In genomic region chr5:94690778-94691177, GRCh38 we compare ENCODE assay signal across 17 cellular contexts.
DNase-seq lines count a peak whose midpoint lies in the region; ATAC-seq, FAIRE-seq and TF ChIP-seq lines count a peak whose summit lies in the region.
"Had no signal": no experiment of that assay in that cellular context is flagged by ENCODE, and none has a peak within 500 bp of the region (broad histone marks: within the 10 kb centered on the region; RNA-seq: fewer than 3 reads in every experiment).

No MANE protein-coding gene starts in this region.

- peaks cover 27% of the 10 kb centered on the region for H3K36me3 Mint-ChIP-seq in activated T-cell treated with anti-CD3 and anti-CD28 coated beads, Interleukin-2, amount 50 U/mL, for 4 hours (ENCODE audit: insufficient read depth)

- H3K79me2 ChIP-seq in endothelial cell of umbilical vein (ENCODE audit: control insufficient read depth, insufficient read depth, low read length), result no peaks in the 10 kb centered on the region

- H4K20me1 ChIP-seq in endothelial cell of umbilical vein (replicated peaks; ENCODE audit: control insufficient read depth, extremely low read depth, insufficient read depth, low read length), result no peaks in the 10 kb centered on the region

- intact Hi-C loops in endothelial cell of umbilical vein (cut with micrococcal nuclease) (loop anchor here (5.0 kb wide), 1 partner anchor 578 kb away; a partner anchor contains a TSS), posterior vena cava (cut with DNase I) (no loop called here)

- FAIRE-seq in endothelial cell of umbilical vein (lab: Jason Lieb, UNC) (peak; percentile 31), D721Med (lab: Jason Lieb, UNC) (no peak)

- H3K4me3 Mint-ChIP-seq in activated T-cell treated with anti-CD3 and anti-CD28 coated beads, Interleukin-2, amount 50 U/mL, for 4 hours, result no peak overlapping the region
- H3K4me3 Mint-ChIP-seq: activated naive CD4-positive, alpha-beta T cell treated with anti-CD3 and anti-CD28 coated beads, Interleukin-2, amount 50 U/mL, for 24 hours had no signal

- H3K4me1 ChIP-seq in HUES48 (ENCODE audit: control insufficient read depth, insufficient read depth, low read length) (peaks cover 10% of the 10 kb centered on the region; the same call in 1 of the 2 replicates), endothelial cell of umbilical vein (ENCODE audit: control insufficient read depth, extremely low read depth, insufficient read depth, low read length) (peaks cover 15% of the 10 kb centered on the region)
- H3K4me1 ChIP-seq: Caco-2, prostate gland had no signal

- no peak for TF ChIP-seq POLR2A in endothelial cell of umbilical vein (IDR thresholded peaks at IDR 0.05; ENCODE audit: low read depth, low read length)

- peaks cover 57% of the 10 kb centered on the region for H3K36me3 ChIP-seq in HUES48 (ENCODE audit: control insufficient read depth, insufficient read depth, low read length)
- H3K36me3 ChIP-seq in endothelial cell of umbilical vein (ENCODE audit: control insufficient read depth in 2 of 2, extremely low read depth in 1 of 2, insufficient read depth in 2 of 2, low read length in 2 of 2), result no peaks in the 10 kb centered on the region
- H3K36me3 ChIP-seq: prostate gland had no signal

- no peak overlapping the region for H3K4me2 ChIP-seq in endothelial cell of umbilical vein (ENCODE audit: insufficient read depth, low read length)

- peak; percentile 11 for DNase-seq in Ammon's horn (ENCODE audit: low spot score)
- DNase-seq in NCI-H524 (lab: John Stamatoyannopoulos, UW), result peak; percentile 61 to 86
- no peak for DNase-seq in endothelial cell of umbilical vein (ENCODE audit: low read depth, low spot score)
- no peak for DNase-seq in posterior vena cava (ENCODE audit: low spot score)
- DNase-seq in activated T-cell treated with anti-CD3 and anti-CD28 coated beads, Interleukin-2, amount 50 U/mL, for 4 hours, result no peak
- DNase-seq in D721Med (ENCODE audit: insufficient read length, low spot score), result no peak
- no peak for DNase-seq in NCI-H2196 (lab: John Stamatoyannopoulos, UW; ENCODE audit: unreplicated experiment)
- DNase-seq: activated CD4-positive, alpha-beta T cell treated with anti-CD3 and anti-CD28 coated beads for 4 hours; Caco-2; left colon; NCI-H1048; Right ventricle myocardium superior; stimulated activated naive CD4-positive, alpha-beta T cell treated with Interleukin-2 at 50 U/mL for 16 hours had no signal

- H3K27me3 ChIP-seq in HUES48 (ENCODE audit: control insufficient read depth, insufficient read depth, low read length), result no peaks in the 10 kb centered on the region
- no peaks in the 10 kb centered on the region for H3K27me3 ChIP-seq in endothelial cell of umbilical vein (ENCODE audit: control insufficient read depth in 2 of 2, insufficient read depth in 2 of 2, low read length in 2 of 2)

- CTCF ChIA-PET in endothelial cell of umbilical vein (lab: Charles Lee), result interaction anchor here (1.6 kb wide), 1 partner anchor 166 kb away, joined by 4 read pairs; no protein-coding TSS in a partner anchor

- H2AFZ ChIP-seq in endothelial cell of umbilical vein (ENCODE audit: low read depth, low read length), result no peak overlapping the region

- no peaks in the 10 kb centered on the region for H3K9me3 Mint-ChIP-seq in activated T-cell treated with anti-CD3 and anti-CD28 coated beads, Interleukin-2, amount 50 U/mL, for 4 hours
- H3K9me3 Mint-ChIP-seq: activated naive CD4-positive, alpha-beta T cell treated with anti-CD3 and anti-CD28 coated beads, Interleukin-2, amount 50 U/mL, for 24 hours had no signal

- no TSS peak for BruUV-seq in endothelial cell of umbilical vein (replicated peaks; lab: Mats Ljungman, UMichigan)

- TF ChIP-seq CTCF in endothelial cell of umbilical vein (IDR thresholded peaks at IDR 0.05; ENCODE audit: extremely low read depth in 1 of 2, insufficient read depth in 1 of 2, low read depth in 1 of 2, low read length in 2 of 2), result no peak
- TF ChIP-seq CTCF in D721Med (IDR thresholded peaks at IDR 0.05; ENCODE audit: insufficient read depth, missing control alignments), result no peak

- H3K9me3 ChIP-seq in HUES48 (ENCODE audit: control insufficient read depth, insufficient read depth, low read length) (no peaks in the 10 kb centered on the region), endothelial cell of umbilical vein (replicated peaks; ENCODE audit: control insufficient read depth, insufficient read depth, low read length) (no peaks in the 10 kb centered on the region)
- H3K9me3 ChIP-seq: Caco-2, prostate gland had no signal

- POLR2A ChIA-PET in endothelial cell of umbilical vein (lab: Charles Lee), result no interaction called here

- H3K27me3 Mint-ChIP-seq in activated T-cell treated with anti-CD3 and anti-CD28 coated beads, Interleukin-2, amount 50 U/mL, for 4 hours (ENCODE audit: low read depth), result no peaks in the 10 kb centered on the region
- H3K27me3 Mint-ChIP-seq: activated naive CD4-positive, alpha-beta T cell treated with anti-CD3 and anti-CD28 coated beads, Interleukin-2, amount 50 U/mL, for 24 hours had no signal

- H3K27ac ChIP-seq in HUES48 (ENCODE audit: low read depth, low read length) (peak overlapping the region; percentile 14), endothelial cell of umbilical vein (ENCODE audit: insufficient read depth, low read depth, low read length) (no peak overlapping the region)
- H3K27ac ChIP-seq: prostate gland had no signal

- H3K9me1 ChIP-seq in endothelial cell of umbilical vein (replicated peaks; ENCODE audit: control insufficient read depth, extremely low read depth, insufficient read depth, low read length), result no peaks in the 10 kb centered on the region

- H3K9ac ChIP-seq in HUES48 (ENCODE audit: low read depth, low read length), result no peak overlapping the region
- no peak overlapping the region for H3K9ac ChIP-seq in endothelial cell of umbilical vein (replicated peaks; ENCODE audit: extremely low read depth, insufficient read depth, low read length)

- H3K4me3 ChIP-seq in HUES48 (ENCODE audit: low read depth, low read length) (no peak overlapping the region), endothelial cell of umbilical vein (replicated peaks in 1 of 3; ENCODE audit: insufficient read depth in 1 of 3, low read depth in 1 of 3, low read length in 3 of 3) (no peak overlapping the region)
- H3K4me3 ChIP-seq: K562, prostate gland had no signal

- no peak for ATAC-seq in activated T-cell treated with anti-CD3 and anti-CD28 coated beads, Interleukin-2, amount 50 U/mL, for 4 hours
- ATAC-seq: K562, left colon had no signal

- dilution Hi-C loops in endothelial cell of umbilical vein (cut with MboI; ENCODE audit: extremely low pct_ligation_motif_present, low sequenced_read_pairs), result no loop called here

- H3K4me1 Mint-ChIP-seq in activated T-cell treated with anti-CD3 and anti-CD28 coated beads, Interleukin-2, amount 50 U/mL, for 4 hours (ENCODE audit: low read depth), result peaks cover 3% of the 10 kb centered on the region

TF ChIP-seq in endothelial cell of umbilical vein, 7 proteins besides CTCF, POLR2A, EP300 and RAD21:
- TF ChIP-seq MYC (IDR thresholded peaks at IDR 0.05; ENCODE audit: low read depth, low read length) (no peak), FOS (IDR thresholded peaks at IDR 0.05; ENCODE audit: borderline replicate concordance, insufficient read depth, low read length) (no peak), JUN (IDR thresholded peaks at IDR 0.05; ENCODE audit: borderline replicate concordance, insufficient read depth, insufficient read length, low read depth) (no peak), MAX (IDR thresholded peaks at IDR 0.05; ENCODE audit: insufficient read depth, insufficient read length) (no peak), GATA2 (IDR thresholded peaks at IDR 0.05; ENCODE audit: insufficient read depth, insufficient read length, low read depth, low read length) (no peak), EZH2 (IDR thresholded peaks at IDR 0.05; ENCODE audit: borderline replicate concordance, low read depth, low read length, severe bottlenecking) (no peak), POLR2AphosphoS5 (IDR thresholded peaks at IDR 0.05; ENCODE audit: insufficient read depth, low read depth, low read length) (no peak)

Comparison
In these comparisons a context has a peak if more than half of its experiments do, and no peak if none do; other contexts are left out.
1. DNase-seq: peak in Ammon's horn (single experiment) and NCI-H524 (2 of 2); none in endothelial cell of umbilical vein (single experiment), posterior vena cava (single experiment), activated T-cell treated with anti-CD3 and anti-CD28 coated beads, Interleukin-2, amount 50 U/mL, for 4 hours (single experiment), D721Med (single experiment) and NCI-H2196 (single experiment).